Comparison of ENCODE assay signal across 1 cellular context in the genomic region with DNA sequence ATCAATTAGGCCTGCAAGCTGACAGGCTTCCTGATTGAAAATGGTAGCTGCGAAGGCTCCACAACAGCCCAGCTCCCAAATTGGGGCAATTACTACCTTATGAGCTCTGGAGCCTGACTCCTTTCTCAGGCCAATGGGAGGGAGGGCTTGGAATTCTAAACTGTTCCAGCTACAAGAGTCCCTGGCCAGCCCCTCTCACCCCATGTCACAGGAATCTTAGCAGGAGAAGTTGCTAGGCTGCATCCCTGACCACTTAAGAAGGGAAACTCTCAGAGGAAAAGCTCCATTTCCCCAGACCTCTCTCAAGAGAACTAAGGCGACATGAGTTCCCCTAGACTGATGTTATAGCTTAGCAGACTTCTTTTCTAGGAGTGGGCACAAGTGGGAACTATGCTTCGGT.
TF ChIP-seq lines count a peak whose summit lies in the region.

No MANE protein-coding gene starts in this region.

TF ChIP-seq in IMR-90, 13 proteins besides CTCF, POLR2A, EP300 and RAD21:
- TF ChIP-seq MAFK (IDR thresholded peaks at IDR 0.05; ENCODE audit: low read depth, low read length) (no peak), MAZ (IDR thresholded peaks at IDR 0.05; ENCODE audit: borderline replicate concordance, low read depth, low read length) (no peak), NFE2L2 (IDR thresholded peaks at IDR 0.05; ENCODE audit: low read depth, low read length) (no peak), MXI1 (IDR thresholded peaks at IDR 0.05; ENCODE audit: borderline replicate concordance, low read depth, low read length) (no peak), BHLHE40 (IDR thresholded peaks at IDR 0.05; ENCODE audit: low read depth, low read length) (no peak), CHD1 (IDR thresholded peaks at IDR 0.05; ENCODE audit: low read depth, low read length) (no peak), SMC3 (IDR thresholded peaks at IDR 0.05; ENCODE audit: low read depth, low read length) (no peak), CEBPB (IDR thresholded peaks at IDR 0.05; ENCODE audit: low read depth, low read length) (no peak), RCOR1 (IDR thresholded peaks at IDR 0.05; ENCODE audit: insufficient replicate concordance, low read length) (no peak), FOS (IDR thresholded peaks at IDR 0.05; ENCODE audit: low read depth, low read length) (no peak), RFX5 (IDR thresholded peaks at IDR 0.05; ENCODE audit: low read depth, low read length) (no peak)
- TF ChIP-seq, protein P1, sequence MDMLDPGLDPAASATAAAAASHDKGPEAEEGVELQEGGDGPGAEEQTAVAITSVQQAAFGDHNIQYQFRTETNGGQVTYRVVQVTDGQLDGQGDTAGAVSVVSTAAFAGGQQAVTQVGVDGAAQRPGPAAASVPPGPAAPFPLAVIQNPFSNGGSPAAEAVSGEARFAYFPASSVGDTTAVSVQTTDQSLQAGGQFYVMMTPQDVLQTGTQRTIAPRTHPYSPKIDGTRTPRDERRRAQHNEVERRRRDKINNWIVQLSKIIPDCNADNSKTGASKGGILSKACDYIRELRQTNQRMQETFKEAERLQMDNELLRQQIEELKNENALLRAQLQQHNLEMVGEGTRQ (IDR thresholded peaks at IDR 0.05; ENCODE audit: low read depth, low read length), result no peak
- TF ChIP-seq, protein P2, sequence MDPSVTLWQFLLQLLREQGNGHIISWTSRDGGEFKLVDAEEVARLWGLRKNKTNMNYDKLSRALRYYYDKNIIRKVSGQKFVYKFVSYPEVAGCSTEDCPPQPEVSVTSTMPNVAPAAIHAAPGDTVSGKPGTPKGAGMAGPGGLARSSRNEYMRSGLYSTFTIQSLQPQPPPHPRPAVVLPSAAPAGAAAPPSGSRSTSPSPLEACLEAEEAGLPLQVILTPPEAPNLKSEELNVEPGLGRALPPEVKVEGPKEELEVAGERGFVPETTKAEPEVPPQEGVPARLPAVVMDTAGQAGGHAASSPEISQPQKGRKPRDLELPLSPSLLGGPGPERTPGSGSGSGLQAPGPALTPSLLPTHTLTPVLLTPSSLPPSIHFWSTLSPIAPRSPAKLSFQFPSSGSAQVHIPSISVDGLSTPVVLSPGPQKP (IDR thresholded peaks at IDR 0.05; ENCODE audit: borderline replicate concordance, low read depth, low read length), result no peak
TF ChIP-seq in IMR-90: peak in this region for 0.
